In genomic region chr1:198497326-198498220, GRCh38 we compare ENCODE assay signal across 10 cellular contexts. TPM values are rescaled to one million over a fixed set of nuclear protein-coding genes. Genes with fewer than 3 reads are reported as not detected.
DNase-seq lines count a peak whose midpoint lies in the region; ATAC-seq, FAIRE-seq and TF ChIP-seq lines count a peak whose summit lies in the region.
"Had no signal": no experiment of that assay in that cellular context is flagged by ENCODE, and none has a peak within 500 bp of the region (broad histone marks: within the 10 kb centered on the region; RNA-seq: fewer than 3 reads in every experiment).

No MANE protein-coding gene starts in this region.

- no peak for TF ChIP-seq CTCF in parathyroid adenoma (IDR thresholded peaks at IDR 0.05)
- TF ChIP-seq CTCF in psoas muscle (IDR thresholded peaks at IDR 0.05), result no peak
- no peak for TF ChIP-seq CTCF in lower leg skin (IDR thresholded peaks at IDR 0.05)
- TF ChIP-seq CTCF in sigmoid colon (IDR thresholded peaks at IDR 0.05), result no peak

- no peaks in the 10 kb centered on the region for H3K9me3 ChIP-seq in parathyroid adenoma (ENCODE audit: control insufficient read depth, low read length)
- no peaks in the 10 kb centered on the region for H3K9me3 ChIP-seq in psoas muscle
- no peaks in the 10 kb centered on the region for H3K9me3 ChIP-seq in sigmoid colon

- H2AFZ ChIP-seq in parathyroid adenoma, result no peak overlapping the region

- intact Hi-C loops in psoas muscle (cut with DNase I), result no loop called here
- intact Hi-C loops in lower leg skin (cut with DNase I; ENCODE audit: low total_unique reads), result no loop called here
- intact Hi-C loops in sigmoid colon (cut with DNase I), result no loop called here

- ATAC-seq in psoas muscle, result no peak

- no peak overlapping the region for H3K9ac ChIP-seq in parathyroid adenoma

- no peak for TF ChIP-seq POLR2A in GM12891 (IDR thresholded peaks at IDR 0.05; ENCODE audit: low read depth, low read length)
- no peak for TF ChIP-seq POLR2A in lower leg skin (IDR thresholded peaks at IDR 0.05)
- no peak for TF ChIP-seq POLR2A in sigmoid colon (IDR thresholded peaks at IDR 0.05)

- no peak for FAIRE-seq in GM12891 (lab: Jason Lieb, UNC)
- FAIRE-seq: GM12892 had no signal

- DNase-seq in GM12891 (ENCODE audit: insufficient read length, low spot score) (no peak), NCI-H226 (peak; percentile 44), dedifferentiated amniotic fluid mesenchymal stem cell (ENCODE audit: extremely low spot score) (peak; percentile 41), psoas muscle (no peak), lower leg skin (ENCODE audit: low spot score in 2 of 2) (no peak), NCI-H1417 (lab: John Stamatoyannopoulos, UW) (no peak), sigmoid colon (no peak)
- DNase-seq: activated naive CD4-positive, alpha-beta T cell treated with anti-CD3 and anti-CD28 coated beads for 36 hours had no signal

- H3K4me3 ChIP-seq in parathyroid adenoma (ENCODE audit: low read depth, low read length) (no peak overlapping the region), psoas muscle (no peak overlapping the region), lower leg skin (ENCODE audit: low read depth, poor library complexity, severe bottlenecking) (no peak overlapping the region), sigmoid colon (no peak overlapping the region)

- 66 to 80% (median 75%) methylated on average over 3 of the region's 3 CpGs for WGBS in psoas muscle, 3 donors
- WGBS in lower leg skin, 2 donors, result 72 to 75% methylated on average over 3 of the region's 3 CpGs
- 79 to 80% methylated on average over 3 of the region's 3 CpGs for WGBS in sigmoid colon, 2 donors

- H3K4me2 ChIP-seq in parathyroid adenoma (ENCODE audit: low read length), result no peak overlapping the region

- no peaks in the 10 kb centered on the region for H3K36me3 ChIP-seq in parathyroid adenoma (ENCODE audit: control insufficient read depth, insufficient read depth, low read length)
- no peaks in the 10 kb centered on the region for H3K36me3 ChIP-seq in psoas muscle (ENCODE audit: insufficient read depth in 1 of 2, low read depth in 1 of 2)
- no peaks in the 10 kb centered on the region for H3K36me3 ChIP-seq in sigmoid colon

- peak overlapping the region; percentile 74 for H3K27ac ChIP-seq in parathyroid adenoma
- H3K27ac ChIP-seq in psoas muscle, result no peak overlapping the region
- H3K27ac ChIP-seq in sigmoid colon, result no peak overlapping the region

- TF ChIP-seq EP300 in sigmoid colon (IDR thresholded peaks at IDR 0.05), result no peak

- peaks cover 11% of the 10 kb centered on the region for H3K4me1 ChIP-seq in parathyroid adenoma
- no peaks in the 10 kb centered on the region for H3K4me1 ChIP-seq in psoas muscle
- peaks cover 0 to 4% (median 0%) of the 10 kb centered on the region in 4 donors for H3K4me1 ChIP-seq in sigmoid colon

- no peaks in the 10 kb centered on the region for H3K27me3 ChIP-seq in parathyroid adenoma (ENCODE audit: control insufficient read depth, insufficient read depth, low read length)
- no peaks in the 10 kb centered on the region for H3K27me3 ChIP-seq in psoas muscle (ENCODE audit: insufficient read depth in 3 of 3, low read length in 2 of 3)
- no peaks in the 10 kb centered on the region for H3K27me3 ChIP-seq in sigmoid colon

- H3K79me2 ChIP-seq in parathyroid adenoma, result no peaks in the 10 kb centered on the region

TF ChIP-seq in GM12891, 5 proteins besides CTCF, POLR2A, EP300 and RAD21:
- TF ChIP-seq TAF1 (IDR thresholded peaks at IDR 0.05; ENCODE audit: low read depth, low read length) (no peak), SPI1 (IDR thresholded peaks at IDR 0.05; ENCODE audit: low read depth, low read length) (peak; percentile 48)

RNA-seq across cellular contexts. Expression of gene ATP6V1G3, which starts 42.9 kb away (rescaled TPM):
- not detected for polyA plus RNA-seq in GM12891 (2012; ENCODE audit: low read depth, missing spikeins)
- not detected for total RNA-seq in psoas muscle
- not detected for polyA plus RNA-seq in psoas muscle
- total RNA-seq in lower leg skin, result not detected
- not detected for total RNA-seq in sigmoid colon
- not detected for polyA plus RNA-seq in sigmoid colon
- total RNA-seq: activated naive CD4-positive, alpha-beta T cell treated with anti-CD3 and anti-CD28 coated beads for 36 hours had no signal

Comparison
In these comparisons a context has a peak if more than half of its experiments do, and no peak if none do; other contexts are left out.
1. DNase-seq: peak in NCI-H226 (single experiment) and dedifferentiated amniotic fluid mesenchymal stem cell (single experiment); none in GM12891 (single experiment), psoas muscle (0 of 2), lower leg skin (0 of 2), NCI-H1417 (0 of 3) and sigmoid colon (single experiment).